Comparison of ENCODE assay signal across 9 cellular contexts in the genomic region with DNA sequence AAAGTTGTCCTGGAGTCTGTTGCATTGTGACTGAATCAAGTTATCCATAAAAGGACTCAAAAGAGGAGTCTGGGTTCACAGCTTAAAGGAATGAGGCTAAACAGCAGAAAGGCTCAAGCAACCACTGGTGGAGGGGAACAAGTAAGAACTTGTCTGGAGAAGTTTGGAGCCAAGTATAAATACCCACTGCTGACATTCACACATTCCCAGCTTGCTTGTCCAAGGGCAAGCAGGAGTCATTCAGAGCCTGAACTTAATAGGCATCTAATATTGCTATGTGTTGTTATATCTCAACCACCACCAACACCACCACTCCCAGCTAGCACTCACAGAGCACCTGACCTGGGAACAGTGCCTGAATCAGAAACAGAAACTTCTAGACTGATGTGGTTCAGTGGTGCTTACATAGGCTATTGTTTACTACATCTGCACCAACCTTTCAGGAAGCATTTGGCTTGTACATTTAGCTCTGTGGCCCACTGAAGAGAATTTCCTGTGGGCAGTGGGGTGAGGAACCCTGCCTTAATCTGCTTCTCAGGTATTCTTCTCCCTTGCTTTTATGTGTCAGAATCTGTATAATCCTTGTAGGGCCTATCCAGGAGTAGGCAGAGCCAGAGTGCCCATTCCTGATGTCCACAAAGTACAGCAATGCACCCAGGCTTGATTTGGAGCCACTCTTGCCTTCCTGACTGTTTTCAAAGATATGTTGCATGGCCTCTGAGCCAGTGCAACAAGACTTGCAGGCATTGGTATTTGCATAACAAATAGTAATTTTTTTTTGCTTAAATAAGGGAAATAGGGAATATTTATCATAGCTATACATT. TPM values are rescaled to one million over a fixed set of nuclear protein-coding genes. Genes with fewer than 3 reads are reported as not detected.
DNase-seq lines count a peak whose midpoint lies in the region; ATAC-seq and TF ChIP-seq lines count a peak whose summit lies in the region.
"Not testable (repeated sequence)": the region's sequence is repeated elsewhere in the genome, so short reads cannot be mapped to it uniquely, and the experiment has no call there.
"Had no signal": no experiment of that assay in that cellular context is flagged by ENCODE, and none has a peak within 500 bp of the region (broad histone marks: within the 10 kb centered on the region; RNA-seq: fewer than 3 reads in every experiment).

No MANE protein-coding gene starts in this region.

- not testable (repeated sequence) for H2BK12ac ChIP-seq in neuronal stem cell (ENCODE audit: low read length)

- not testable (repeated sequence) for H2BK120ac ChIP-seq in neuronal stem cell (ENCODE audit: low read depth, low read length)

- peak overlapping the region in 3 of 4 donors; percentile 21 to 79 (median 46) for H3K27ac ChIP-seq in Peyer's patch
- not testable (repeated sequence) for H3K27ac ChIP-seq in neuronal stem cell (replicated peaks; ENCODE audit: low read length)

- POLR2A ChIA-PET in MCF 10A (lab: Yijun Ruan, JAX), result interaction anchor here (0.7 to 2.0 kb wide), 7 partner anchors 24 to 1121 kb away, joined by 3 to 10 read pairs (median 4); partner anchors contain the start of gene COBLL1

- not testable (repeated sequence) for BruUV-seq in MCF 10A (replicated peaks; lab: Mats Ljungman, UMichigan)

- not testable (repeated sequence) for H4K91ac ChIP-seq in neuronal stem cell (ENCODE audit: low read depth, low read length, poor library complexity)

- not testable (repeated sequence) for H3K9me3 ChIP-seq in Peyer's patch; neuronal stem cell (replicated peaks in 1 of 2; ENCODE audit: control insufficient read depth in 2 of 2, insufficient read depth in 1 of 2, low read depth in 1 of 2, low read length in 2 of 2)

- ATAC-seq in GM18858 (IDR thresholded peaks at IDR 0.05; ENCODE audit: unreplicated experiment) (peak; percentile 71), GM21723 (IDR thresholded peaks at IDR 0.05; ENCODE audit: unreplicated experiment) (peak; percentile 86), HG03135 (IDR thresholded peaks at IDR 0.05; ENCODE audit: unreplicated experiment) (peak; percentile 76), left cardiac atrium (peak; percentile 44 to 55)

- not testable (repeated sequence) for H2BK15ac ChIP-seq in neuronal stem cell (ENCODE audit: low read length)

- intact Hi-C loops in MCF 10A (cut with micrococcal nuclease), result loop anchor here (2.0 to 5.0 kb wide), 2 partner anchors 255 to 301 kb away; no protein-coding TSS in a partner anchor
- intact Hi-C loops in left cardiac atrium (cut with DNase I), result loop anchor here in 1 of 2 donors (10.0 kb wide), 1 partner anchor 883 kb away; no protein-coding TSS in a partner anchor

- not testable (repeated sequence) for H3K27me3 ChIP-seq in Peyer's patch; neuronal stem cell (ENCODE audit: control insufficient read depth in 3 of 3, insufficient read depth in 3 of 3, low read depth in 1 of 3, low read length in 3 of 3)

- not testable (repeated sequence) for H2AK5ac ChIP-seq in neuronal stem cell (ENCODE audit: low read depth, low read length)

- not testable (repeated sequence) for TF ChIP-seq CTCF in Peyer's patch (IDR thresholded peaks at IDR 0.05); MCF 10A (IDR thresholded peaks at IDR 0.05; ENCODE audit: unreplicated experiment)

- H3K4ac ChIP-seq in neuronal stem cell (ENCODE audit: low read length), result not testable (repeated sequence)

- not testable (repeated sequence) for H3K14ac ChIP-seq in neuronal stem cell (ENCODE audit: low read length)

- H3K4me2 ChIP-seq in neuronal stem cell (ENCODE audit: insufficient read depth, low read length, poor library complexity, severe bottlenecking), result not testable (repeated sequence)

- H3K4me1 Mint-ChIP-seq in MCF 10A (ENCODE audit: insufficient read depth, unreplicated experiment), result peaks cover 22% of the 10 kb centered on the region

- not testable (repeated sequence) for H3K79me1 ChIP-seq in neuronal stem cell (ENCODE audit: low read depth, low read length)

- H3K27me3 Mint-ChIP-seq in MCF 10A (ENCODE audit: insufficient read depth, unreplicated experiment), result not testable (repeated sequence)

- peak in 2 of 3 donors; percentile 60 to 66 for DNase-seq in Peyer's patch
- peak; percentile 64 for DNase-seq in MCF 10A (ENCODE audit: unreplicated experiment)
- not testable (repeated sequence) for DNase-seq in left cardiac atrium; neuronal stem cell (ENCODE audit: low spot score)

- H3K36me3 Mint-ChIP-seq in MCF 10A (ENCODE audit: insufficient read depth, unreplicated experiment), result not testable (repeated sequence)

- not testable (repeated sequence) for H3K18ac ChIP-seq in neuronal stem cell (ENCODE audit: low read length)

- H3K4me3 Mint-ChIP-seq in MCF 10A (ENCODE audit: unreplicated experiment), result not testable (repeated sequence)

- H3K4me3 ChIP-seq in Peyer's patch; neuronal stem cell (ENCODE audit: low read length in 2 of 2): not testable (repeated sequence)

- not testable (repeated sequence) for H3K9ac ChIP-seq in neuronal stem cell (ENCODE audit: low read depth, low read length, poor library complexity)

- CTCF ChIA-PET in MCF 10A (lab: Yijun Ruan, JAX), result interaction anchor here (0.6 to 5.8 kb wide), 26 partner anchors 15 to 1610 kb away, joined by 3 to 52 read pairs (median 4); partner anchors contain the start of gene SCN3A

- peak overlapping the region; percentile 77 for H3K27ac Mint-ChIP-seq in MCF 10A (ENCODE audit: low read depth, unreplicated experiment)

- TF ChIP-seq POLR2A in Peyer's patch (IDR thresholded peaks at IDR 0.05), result not testable (repeated sequence)

- not testable (repeated sequence) for H3K36me3 ChIP-seq in Peyer's patch; neuronal stem cell (replicated peaks in 1 of 2; ENCODE audit: control insufficient read depth in 2 of 2, insufficient read depth in 2 of 2, low read length in 2 of 2)

- H4K8ac ChIP-seq in neuronal stem cell (ENCODE audit: low read depth, low read length), result not testable (repeated sequence)

- not testable (repeated sequence) for H3K23ac ChIP-seq in neuronal stem cell (ENCODE audit: low read depth, low read length, poor library complexity)

- H3K9me3 Mint-ChIP-seq in MCF 10A (ENCODE audit: unreplicated experiment), result not testable (repeated sequence)

- H2AFZ ChIP-seq in neuronal stem cell (ENCODE audit: low read length), result peak overlapping the region; percentile 72

- not testable (repeated sequence) for H3K4me1 ChIP-seq in Peyer's patch; neuronal stem cell (ENCODE audit: control insufficient read depth in 2 of 2, insufficient read depth in 1 of 2, low read depth in 1 of 2, low read length in 2 of 2)

- H2BK5ac ChIP-seq in neuronal stem cell (ENCODE audit: low read length), result not testable (repeated sequence)

RNA-seq across cellular contexts. Expression of gene SLC38A11, which starts 36.5 kb away (rescaled TPM):
- total RNA-seq in Peyer's patch (10 to 100 TPM in 1 of 4 donors, 1 to 10 TPM in 2, not detected in 1; 3.2 to 13.1 (median 7.0) TPM), MCF 10A (2022) (not detected in 2 replicates), left cardiac atrium (under 1 TPM; 0.42 to 0.71 TPM)
- not detected for polyA plus RNA-seq in neuronal stem cell (2013, experiment 1 of 2)
- not detected for polyA plus RNA-seq in neuronal stem cell (2013, experiment 2 of 2)
- total RNA-seq: activated CD8-positive, alpha-beta memory T cell treated with anti-CD3 and anti-CD28 coated beads for 36 hours; HT1080 had no signal
